In the genomic region with DNA sequence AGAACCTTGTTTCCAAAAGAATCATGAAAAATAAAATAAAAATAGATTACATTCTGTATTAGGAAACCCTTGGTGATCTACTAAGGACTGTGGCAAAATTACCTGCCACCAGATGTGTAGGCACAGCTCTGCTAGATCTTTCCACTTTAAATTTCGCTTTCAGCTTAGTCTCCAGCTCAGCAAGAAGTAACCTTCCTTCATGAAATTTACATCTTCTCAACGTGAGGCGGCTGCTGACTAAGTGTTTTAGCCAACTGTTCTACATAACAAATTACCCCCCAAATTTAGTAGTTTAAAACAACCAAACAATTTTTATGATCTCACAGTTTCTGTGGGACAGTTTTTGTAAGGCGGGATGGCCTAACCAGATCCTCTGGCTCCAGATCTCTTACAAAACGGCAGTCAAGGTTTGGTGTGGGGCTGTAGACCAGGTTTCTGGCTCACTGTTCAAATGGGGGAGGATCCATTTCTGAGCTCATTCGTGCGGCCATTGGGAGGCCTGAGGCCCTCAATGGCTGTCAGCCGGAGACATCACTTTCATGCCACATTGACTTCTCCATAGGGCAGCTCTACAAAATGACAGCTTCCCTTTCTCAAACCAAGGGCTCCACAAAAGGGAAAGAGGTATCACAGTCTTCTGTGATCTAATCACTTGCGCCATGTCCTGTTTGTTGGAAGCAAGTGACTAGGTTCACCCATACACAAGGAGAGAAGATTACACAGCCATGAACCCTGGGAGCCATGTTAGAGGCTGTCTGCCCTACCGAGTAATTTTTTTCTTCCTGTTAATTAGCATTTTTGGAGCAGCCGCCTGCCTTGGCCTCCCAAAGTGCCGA, we compare ENCODE assay signal across 15 cellular contexts. TPM values are rescaled to one million over a fixed set of nuclear protein-coding genes. Genes with fewer than 3 reads are reported as not detected.
A peak's percentile ranks its signal among the peaks of the same experiment; 100 is the strongest.
DNase-seq lines count a peak whose midpoint lies in the region; ATAC-seq lines count a peak whose summit lies in the region.
"Had no signal": no experiment of that assay in that cellular context is flagged by ENCODE, and none has a peak within 500 bp of the region (broad histone marks: within the 10 kb centered on the region; RNA-seq: fewer than 3 reads in every experiment).

No MANE protein-coding gene starts in this region.

- peaks cover under 1% of the 10 kb centered on the region for H3K27me3 Mint-ChIP-seq in stimulated activated memory B cell treated with anti-CD40 and anti-IgM and Interleukin-4, amounts not matched to agents 10 μg/mL and 1 μg/mL and 100 μg/mL, for 72 hours
- H3K27me3 Mint-ChIP-seq in natural killer cell treated with Interleukin-12 subunit alpha and Interleukin-12 subunit beta and Interleukin-15 and Interleukin-18, amount 100 ng/mL, for 72 hours, result no peaks in the 10 kb centered on the region

- peak; percentile 17 for DNase-seq in activated CD8-positive, alpha-beta memory T cell treated with anti-CD3 and anti-CD28 coated beads for 24 hours
- no peak for DNase-seq in activated CD8-positive, alpha-beta memory T cell treated with anti-CD3 and anti-CD28 coated beads, Interleukin-2, amount 50 U/mL, for 4 hours
- DNase-seq in NOMO-1 treated with DMSO at 0.1 percent for 48 hours (lab: John Stamatoyannopoulos, UW; ENCODE audit: unreplicated experiment) (peak; percentile 96), DMS79 treated with DMSO at 0.1 percent for 48 hours (lab: John Stamatoyannopoulos, UW) (no peak), NCI-H2171 treated with DMSO at 0.1 percent for 48 hours (lab: John Stamatoyannopoulos, UW) (no peak)
- DNase-seq in natural killer cell treated with Interleukin-12 subunit alpha and Interleukin-12 subunit beta and Interleukin-15 and Interleukin-18, amount 100 ng/mL, for 72 hours (ENCODE audit: low spot score), result no peak
- DNase-seq: ACHN; NCI-H1105 treated with DMSO at 0.1 percent for 48 hours; NCI-H345; stimulated activated CD4-positive, alpha-beta T cell treated with anti-CD3 and anti-CD28 coated beads, Interleukin-12 subunit alpha, Interleukin-12 subunit beta, amount 100 ng/mL, for 4 hours; T1000 had no signal

- peak overlapping the region; percentile 24 for H3K27ac Mint-ChIP-seq in stimulated activated memory B cell treated with anti-CD40 and anti-IgM and Interleukin-4, amounts not matched to agents 10 μg/mL and 1 μg/mL and 100 μg/mL, for 72 hours
- H3K27ac Mint-ChIP-seq in natural killer cell treated with Interleukin-12 subunit alpha and Interleukin-12 subunit beta and Interleukin-15 and Interleukin-18, amount 100 ng/mL, for 72 hours, result peak overlapping the region in 1 of 2 donors; percentile 39
- H3K27ac Mint-ChIP-seq: activated naive CD4-positive, alpha-beta T cell treated with anti-CD3 and anti-CD28 coated beads, Interleukin-2, amount 50 U/mL, for 72 hours; mesothelial cell of epicardium had no signal

- H3K4me3 Mint-ChIP-seq in stimulated activated memory B cell treated with anti-CD40 and anti-IgM and Interleukin-4, amounts not matched to agents 10 μg/mL and 1 μg/mL and 100 μg/mL, for 72 hours, result no peak overlapping the region
- no peak overlapping the region for H3K4me3 Mint-ChIP-seq in natural killer cell treated with Interleukin-12 subunit alpha and Interleukin-12 subunit beta and Interleukin-15 and Interleukin-18, amount 100 ng/mL, for 72 hours
- H3K4me3 Mint-ChIP-seq: mesothelial cell of epicardium had no signal

- H3K9me3 Mint-ChIP-seq in stimulated activated memory B cell treated with anti-CD40 and anti-IgM and Interleukin-4, amounts not matched to agents 10 μg/mL and 1 μg/mL and 100 μg/mL, for 72 hours, result no peaks in the 10 kb centered on the region
- H3K9me3 Mint-ChIP-seq in natural killer cell treated with Interleukin-12 subunit alpha and Interleukin-12 subunit beta and Interleukin-15 and Interleukin-18, amount 100 ng/mL, for 72 hours, result no peaks in the 10 kb centered on the region

- peaks cover 22% of the 10 kb centered on the region for H3K4me1 Mint-ChIP-seq in stimulated activated memory B cell treated with anti-CD40 and anti-IgM and Interleukin-4, amounts not matched to agents 10 μg/mL and 1 μg/mL and 100 μg/mL, for 72 hours
- peaks cover 10 to 13% of the 10 kb centered on the region in 2 donors for H3K4me1 Mint-ChIP-seq in natural killer cell treated with Interleukin-12 subunit alpha and Interleukin-12 subunit beta and Interleukin-15 and Interleukin-18, amount 100 ng/mL, for 72 hours (ENCODE audit: low read depth in 2 of 2)
- H3K4me1 Mint-ChIP-seq: mesothelial cell of epicardium had no signal

- ATAC-seq in HG02588 (IDR thresholded peaks at IDR 0.05; ENCODE audit: unreplicated experiment), result peak; percentile 43
- no peak for ATAC-seq in stimulated activated memory B cell treated with anti-CD40 and anti-IgM and Interleukin-4, amounts not matched to agents 10 μg/mL and 1 μg/mL and 100 μg/mL, for 72 hours
- no peak for ATAC-seq in natural killer cell treated with Interleukin-12 subunit alpha and Interleukin-12 subunit beta and Interleukin-15 and Interleukin-18, amount 100 ng/mL, for 72 hours
- ATAC-seq: activated naive CD4-positive, alpha-beta T cell treated with anti-CD3 and anti-CD28 coated beads, Interleukin-2, amount 50 U/mL, for 72 hours had no signal

- H3K36me3 Mint-ChIP-seq in stimulated activated memory B cell treated with anti-CD40 and anti-IgM and Interleukin-4, amounts not matched to agents 10 μg/mL and 1 μg/mL and 100 μg/mL, for 72 hours, result no peaks in the 10 kb centered on the region
- no peaks in the 10 kb centered on the region for H3K36me3 Mint-ChIP-seq in natural killer cell treated with Interleukin-12 subunit alpha and Interleukin-12 subunit beta and Interleukin-15 and Interleukin-18, amount 100 ng/mL, for 72 hours
- H3K36me3 Mint-ChIP-seq: mesothelial cell of epicardium had no signal

RNA-seq across cellular contexts. Expression of gene GOLPH3, which starts 32.9 kb away (rescaled TPM):
- total RNA-seq in natural killer cell treated with Interleukin-12 subunit alpha and Interleukin-12 subunit beta and Interleukin-15 and Interleukin-18, amount 100 ng/mL, for 72 hours, result 10 to 100 TPM; 72.5 to 86.7 TPM

Comparison
In these comparisons a context has a peak if more than half of its experiments do, and no peak if none do; other contexts are left out.
1. DNase-seq: peak in activated CD8-positive, alpha-beta memory T cell treated with anti-CD3 and anti-CD28 coated beads for 24 hours (single experiment) and NOMO-1 treated with DMSO at 0.1 percent for 48 hours (single experiment); none in activated CD8-positive, alpha-beta memory T cell treated with anti-CD3 and anti-CD28 coated beads, Interleukin-2, amount 50 U/mL, for 4 hours (single experiment), DMS79 treated with DMSO at 0.1 percent for 48 hours (single experiment), natural killer cell treated with Interleukin-12 subunit alpha and Interleukin-12 subunit beta and Interleukin-15 and Interleukin-18, amount 100 ng/mL, for 72 hours (single experiment) and NCI-H2171 treated with DMSO at 0.1 percent for 48 hours (single experiment).